In the genomic region with DNA sequence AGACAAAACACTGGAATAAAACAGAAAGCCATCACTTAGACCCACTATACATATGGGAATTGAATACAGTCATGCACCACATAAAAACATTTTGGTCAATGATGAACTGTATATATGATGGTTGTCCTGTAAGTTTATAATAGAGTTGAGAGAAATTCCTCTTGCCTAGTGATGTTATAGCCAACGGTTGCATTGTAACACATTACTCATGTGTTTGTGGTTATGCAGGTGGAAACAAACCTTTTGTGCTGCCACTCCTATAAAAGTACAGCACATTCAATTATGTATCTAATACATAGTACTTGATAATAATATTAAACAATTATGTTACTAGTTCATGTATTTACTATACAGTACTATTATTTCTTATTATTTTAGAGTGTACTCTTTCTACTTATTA, we compare ENCODE assay signal across 9 cellular contexts.
"Had no signal": no experiment of that assay in that cellular context is flagged by ENCODE, and none has a peak within 500 bp of the region (broad histone marks: within the 10 kb centered on the region; RNA-seq: fewer than 3 reads in every experiment).

No MANE protein-coding gene starts in this region.

- H3K9me3 ChIP-seq: HAP-1 had no signal

- H3K27ac ChIP-seq: GM23248, HL-60 had no signal

- H3K4me3 ChIP-seq: GM23248, HAP-1, K562 had no signal

- H3K36me3 ChIP-seq: HAP-1 had no signal

- H3K4me1 ChIP-seq: HAP-1 had no signal

- DNase-seq: GM23248, GOT3, H7, HFFc6, IMR-90 had no signal

- ATAC-seq: HCT116, K562 had no signal

- H3K9ac ChIP-seq: GM23248 had no signal

- H2AFZ ChIP-seq: GM23248 had no signal
